8 cellular contexts compared by ENCODE assay signal in the genomic region with DNA sequence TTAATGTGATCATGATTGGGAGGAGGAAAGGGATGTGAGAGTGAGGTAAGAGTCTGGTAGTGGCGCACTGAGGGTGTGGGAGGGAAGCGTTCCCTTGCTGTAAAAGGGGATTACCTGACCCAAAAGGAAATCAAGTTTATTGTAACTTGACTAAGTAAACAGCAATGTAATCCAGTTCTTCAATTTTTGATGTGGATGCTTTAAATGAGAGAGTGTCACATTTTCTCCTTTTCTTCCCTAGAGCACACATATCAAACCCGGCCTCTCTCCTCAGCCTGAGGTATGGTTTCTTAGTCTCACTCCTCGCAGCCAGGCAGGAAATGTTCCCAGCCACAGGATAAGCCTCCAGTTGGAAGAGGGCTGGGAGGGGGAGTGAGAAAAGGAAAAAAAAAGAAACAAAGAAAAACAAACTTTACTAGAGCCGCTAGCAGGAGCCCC. TPM values are rescaled to one million over a fixed set of nuclear protein-coding genes. Genes with fewer than 3 reads are reported as not detected.
A peak's percentile ranks its signal among the peaks of the same experiment; 100 is the strongest.
DNase-seq lines count a peak whose midpoint lies in the region; ATAC-seq and TF ChIP-seq lines count a peak whose summit lies in the region.
"Had no signal": no experiment of that assay in that cellular context is flagged by ENCODE, and none has a peak within 500 bp of the region (broad histone marks: within the 10 kb centered on the region; RNA-seq: fewer than 3 reads in every experiment).

No MANE protein-coding gene starts in this region.

- peak overlapping the region; percentile 84 for H3K9ac ChIP-seq in HUES48 (ENCODE audit: low read depth, low read length)

- peaks cover 2% of the 10 kb centered on the region for H3K4me1 Mint-ChIP-seq in activated naive CD8-positive, alpha-beta T cell treated with anti-CD3 and anti-CD28 coated beads, Interleukin-2, amount 50 U/mL, for 24 hours

- no peaks in the 10 kb centered on the region for H3K27me3 ChIP-seq in HUES48 (ENCODE audit: control insufficient read depth, insufficient read depth, low read length)
- peaks cover 0 to 6% (median 0%) of the 10 kb centered on the region in 3 donors for H3K27me3 ChIP-seq in stomach

- H3K36me3 ChIP-seq in HUES48 (ENCODE audit: control insufficient read depth, insufficient read depth, low read length) (no peaks in the 10 kb centered on the region), stomach (no peaks in the 10 kb centered on the region)

- intact Hi-C loops in stomach (cut with DNase I; ENCODE audit: low total_unique reads): no loop called here

- H3K4me3 Mint-ChIP-seq in activated naive CD8-positive, alpha-beta T cell treated with anti-CD3 and anti-CD28 coated beads, Interleukin-2, amount 50 U/mL, for 24 hours: peak overlapping the region; percentile 59

- 9 to 21% (median 14%) methylated on average over 5 of the region's 5 CpGs for WGBS in stomach, 5 donors

- H3K27me3 Mint-ChIP-seq in activated naive CD8-positive, alpha-beta T cell treated with anti-CD3 and anti-CD28 coated beads, Interleukin-2, amount 50 U/mL, for 24 hours: peaks cover 30% of the 10 kb centered on the region

- H3K4me3 ChIP-seq in HUES48 (ENCODE audit: low read depth, low read length) (peak overlapping the region; percentile 86), stomach (peak overlapping the region; percentile 62 to 79 (median 64))

- H3K9me3 ChIP-seq in HUES48 (ENCODE audit: control insufficient read depth, insufficient read depth, low read length): no peaks in the 10 kb centered on the region
- no peaks in the 10 kb centered on the region for H3K9me3 ChIP-seq in stomach

- DNase-seq in activated naive CD8-positive, alpha-beta T cell treated with anti-CD3 and anti-CD28 coated beads, Interleukin-2, amount 50 U/mL, for 24 hours: no peak
- DNase-seq in inferior parietal cortex (ENCODE audit: extremely low spot score) (peak; percentile 64), stomach (no peak), CD1c-positive myeloid dendritic cell (ENCODE audit: extremely low spot score) (no peak)
- DNase-seq: SHP77 treated with DMSO at 0.1 percent for 48 hours had no signal

- no peaks in the 10 kb centered on the region for H3K9me3 Mint-ChIP-seq in activated naive CD8-positive, alpha-beta T cell treated with anti-CD3 and anti-CD28 coated beads, Interleukin-2, amount 50 U/mL, for 24 hours

- H3K4me1 ChIP-seq in HUES48 (ENCODE audit: control insufficient read depth, insufficient read depth, low read length) (peaks cover 41% of the 10 kb centered on the region), stomach (peaks cover 14 to 35% (median 27%) of the 10 kb centered on the region in 4 donors)

- no peak for TF ChIP-seq CTCF in stomach (IDR thresholded peaks at IDR 0.05)

- H3K27ac Mint-ChIP-seq in activated naive CD8-positive, alpha-beta T cell treated with anti-CD3 and anti-CD28 coated beads, Interleukin-2, amount 50 U/mL, for 24 hours: no peak overlapping the region

- no peaks in the 10 kb centered on the region for H3K36me3 Mint-ChIP-seq in activated naive CD8-positive, alpha-beta T cell treated with anti-CD3 and anti-CD28 coated beads, Interleukin-2, amount 50 U/mL, for 24 hours (ENCODE audit: low read depth)

- no peak for ATAC-seq in activated naive CD8-positive, alpha-beta T cell treated with anti-CD3 and anti-CD28 coated beads, Interleukin-2, amount 50 U/mL, for 24 hours
- ATAC-seq in HG02981 (IDR thresholded peaks at IDR 0.05; ENCODE audit: unreplicated experiment) (no peak), GM21423 (IDR thresholded peaks at IDR 0.05; ENCODE audit: unreplicated experiment) (no peak)

- H3K27ac ChIP-seq in HUES48 (ENCODE audit: low read depth, low read length) (peak overlapping the region; percentile 97), stomach (peak overlapping the region; percentile 73 to 89 (median 86))

- no peak for TF ChIP-seq EP300 in stomach (IDR thresholded peaks at IDR 0.05)

- TF ChIP-seq POLR2A in stomach (IDR thresholded peaks at IDR 0.05): no peak

RNA-seq across cellular contexts. Expression of a gene that starts 0.7 kb away (rescaled TPM):
- total RNA-seq in stomach: 10 to 100 TPM in 3 of 5 donors, 1 to 10 TPM in 2; 2.7 to 33.8 (median 15.2) TPM
- polyA plus RNA-seq in stomach: 1 to 10 TPM in 2 of 3 donors, under 1 TPM in 1; 0.73 to 3.7 (median 2.7) TPM
